In genomic region chr12:97142737-97143450, GRCh38 we compare ENCODE assay signal across 21 cellular contexts.
A peak's percentile ranks its signal among the peaks of the same experiment; 100 is the strongest.
DNase-seq lines count a peak whose midpoint lies in the region; ATAC-seq and TF ChIP-seq lines count a peak whose summit lies in the region.
"Had no signal": no experiment of that assay in that cellular context is flagged by ENCODE, and none has a peak within 500 bp of the region (broad histone marks: within the 10 kb centered on the region; RNA-seq: fewer than 3 reads in every experiment).

No MANE protein-coding gene starts in this region.

- H3K9ac ChIP-seq in H9 (ENCODE audit: extremely low read depth, insufficient read length, low read length), result peak overlapping the region; percentile 23
- H3K9ac ChIP-seq in neural cell (ENCODE audit: low read length), result no peak overlapping the region
- H3K9ac ChIP-seq: parathyroid adenoma had no signal

- H3K36me3 ChIP-seq in ectodermal cell (ENCODE audit: control insufficient read depth, insufficient read depth, low read length) (no peaks in the 10 kb centered on the region), neural cell (ENCODE audit: insufficient read depth, low read length) (no peaks in the 10 kb centered on the region), gastrocnemius medialis (no peaks in the 10 kb centered on the region)
- H3K36me3 ChIP-seq in CD8-positive, alpha-beta T cell (ENCODE audit: insufficient read depth, low read length), result no peaks in the 10 kb centered on the region
- H3K36me3 ChIP-seq: esophagus muscularis mucosa, upper lobe of right lung had no signal

- peaks cover 9 to 20% of the 10 kb centered on the region in 2 experiments for H3K4me1 Mint-ChIP-seq in H9
- H3K4me1 Mint-ChIP-seq in CD8-positive, alpha-beta T cell (ENCODE audit: low read depth), result no peaks in the 10 kb centered on the region
- H3K4me1 Mint-ChIP-seq: activated CD4-positive, alpha-beta T cell treated with anti-CD3 and anti-CD28 coated beads for 36 hours; activated naive CD8-positive, alpha-beta T cell treated with anti-CD3 and anti-CD28 coated beads, Interleukin-2, amount 10 ng/mL, durations not matched to agents 7 days and 5 days had no signal

- no peaks in the 10 kb centered on the region for H4K20me1 ChIP-seq in H9 (ENCODE audit: control insufficient read depth, insufficient read depth, insufficient read length)
- H4K20me1 ChIP-seq in neural cell (ENCODE audit: insufficient read depth), result no peaks in the 10 kb centered on the region

- no peak overlapping the region for H3K14ac ChIP-seq in H9 (ENCODE audit: insufficient read depth, low read length)

- H3K4ac ChIP-seq in H9 (ENCODE audit: low read depth, low read length), result no peak overlapping the region

- H3F3A ChIP-seq in neural cell (ENCODE audit: insufficient read depth, low read length, poor library complexity, severe bottlenecking), result no peaks in the 10 kb centered on the region

- no peak overlapping the region for H3K4me3 ChIP-seq in ectodermal cell (ENCODE audit: insufficient read depth, low read depth, low read length)
- H3K4me3 ChIP-seq in neural cell (ENCODE audit: low read length), result no peak overlapping the region
- no peak overlapping the region for H3K4me3 ChIP-seq in gastrocnemius medialis
- H3K4me3 ChIP-seq in CD8-positive, alpha-beta T cell (ENCODE audit: low read depth, low read length), result no peak overlapping the region
- H3K4me3 ChIP-seq: dorsolateral prefrontal cortex, esophagus muscularis mucosa, upper lobe of right lung had no signal

- H3K4me3 Mint-ChIP-seq in H9, result no peak overlapping the region
- H3K4me3 Mint-ChIP-seq in CD8-positive, alpha-beta T cell, result no peak overlapping the region
- H3K4me3 Mint-ChIP-seq: activated CD4-positive, alpha-beta T cell treated with anti-CD3 and anti-CD28 coated beads for 36 hours; activated naive CD8-positive, alpha-beta T cell treated with anti-CD3 and anti-CD28 coated beads, Interleukin-2, amount 10 ng/mL, durations not matched to agents 7 days and 5 days; stimulated activated naive CD8-positive, alpha-beta T cell treated with anti-CD3 and anti-CD28 coated beads, Interleukin-15, Interleukin-2, amounts not matched to agents 100 ng/mL and 50 ng/mL, for 24 hours had no signal

- H2AFZ ChIP-seq in H9 (ENCODE audit: low read length) (no peak overlapping the region), neural cell (ENCODE audit: low read depth, low read length) (no peak overlapping the region)
- H2AFZ ChIP-seq: parathyroid adenoma had no signal

- no peak for TF ChIP-seq RAD21 in neural cell (conservative IDR thresholded peaks at IDR 0.05)

- no peak overlapping the region for H2BK120ac ChIP-seq in H9 (ENCODE audit: low read depth, low read length, poor library complexity, severe bottlenecking)

- no peak overlapping the region for H2BK15ac ChIP-seq in H9 (ENCODE audit: low read depth, low read length)

- POLR2A ChIA-PET in CD8-positive, alpha-beta T cell (lab: Charles Lee), result no interaction called here

- WGBS in H9 (ENCODE audit: extremely low coverage, insufficient read length, low lambda C conversion rate), result 100% methylated on average over 2 of the region's 6 CpGs
- WGBS in ectodermal cell, 2 experiments, result 65 to 68% methylated on average over 6 of the region's 6 CpGs

- no peak overlapping the region for H4K8ac ChIP-seq in H9 (replicated peaks; ENCODE audit: insufficient read length, low read depth, low read length)

- H3K9me3 Mint-ChIP-seq in H9, result peaks cover 0 to 3% of the 10 kb centered on the region in 2 experiments; a peak in 1 of 5 replicates
- H3K9me3 Mint-ChIP-seq in CD8-positive, alpha-beta T cell, result no peaks in the 10 kb centered on the region
- H3K9me3 Mint-ChIP-seq: activated naive CD8-positive, alpha-beta T cell treated with anti-CD3 and anti-CD28 coated beads, Interleukin-2, amount 10 ng/mL, durations not matched to agents 7 days and 5 days; stimulated activated naive CD8-positive, alpha-beta T cell treated with anti-CD3 and anti-CD28 coated beads, Interleukin-15, Interleukin-2, amounts not matched to agents 100 ng/mL and 50 ng/mL, for 24 hours had no signal

- no peak overlapping the region for H2BK12ac ChIP-seq in H9 (ENCODE audit: insufficient read length, low read depth, low read length)

- peaks cover 0 to 4% (median 3%) of the 10 kb centered on the region in 3 experiments; a peak in 5 of 7 replicates for H3K36me3 Mint-ChIP-seq in H9 (ENCODE audit: insufficient read depth in 1 of 3, low read depth in 3 of 3)
- no peaks in the 10 kb centered on the region for H3K36me3 Mint-ChIP-seq in CD8-positive, alpha-beta T cell
- H3K36me3 Mint-ChIP-seq: activated naive CD8-positive, alpha-beta T cell treated with anti-CD3 and anti-CD28 coated beads, Interleukin-2, amount 10 ng/mL, durations not matched to agents 7 days and 5 days had no signal

- intact Hi-C loops in gastrocnemius medialis (cut with DNase I; ENCODE audit: low total_unique reads), result no loop called here
- intact Hi-C loops in CD8-positive, alpha-beta T cell (cut with DNase I, micrococcal nuclease), result no loop called here

- no peak overlapping the region for H2AK5ac ChIP-seq in H9 (ENCODE audit: insufficient read length, low read length)

- no peak for ATAC-seq in GM21360 (IDR thresholded peaks at IDR 0.05; ENCODE audit: unreplicated experiment)
- no peak for ATAC-seq in gastrocnemius medialis
- ATAC-seq in CD8-positive, alpha-beta T cell, result no peak
- ATAC-seq: activated CD4-positive, alpha-beta T cell treated with anti-CD3 and anti-CD28 coated beads for 36 hours; Panc1; upper lobe of right lung had no signal

- no peak overlapping the region for H3K56ac ChIP-seq in H9 (ENCODE audit: insufficient read length, low read depth, low read length)

- TF ChIP-seq POLR2A in gastrocnemius medialis (IDR thresholded peaks at IDR 0.05), result no peak

- TF ChIP-seq EP300 in neural cell (conservative IDR thresholded peaks at IDR 0.05; ENCODE audit: poor library complexity, severe bottlenecking), result no peak

- no peak overlapping the region for H3T11ph ChIP-seq in H9 (ENCODE audit: low read length)

- H3K27ac Mint-ChIP-seq in H9, result peak overlapping the region in 2 of 3 experiments; percentile 49 to 81; a peak in 3 of 7 replicates
- no peak overlapping the region for H3K27ac Mint-ChIP-seq in CD8-positive, alpha-beta T cell
- H3K27ac Mint-ChIP-seq: activated CD4-positive, alpha-beta T cell treated with anti-CD3 and anti-CD28 coated beads for 36 hours; activated naive CD8-positive, alpha-beta T cell treated with anti-CD3 and anti-CD28 coated beads, Interleukin-2, amount 10 ng/mL, durations not matched to agents 7 days and 5 days; stimulated activated naive CD8-positive, alpha-beta T cell treated with anti-CD3 and anti-CD28 coated beads, Interleukin-15, Interleukin-2, amounts not matched to agents 100 ng/mL and 50 ng/mL, for 24 hours had no signal

- CTCF ChIA-PET in CD8-positive, alpha-beta T cell (lab: Charles Lee), result no interaction called here

- no peaks in the 10 kb centered on the region; the same call in 1 of the 2 replicates for H3K27me3 Mint-ChIP-seq in H9 (ENCODE audit: low read depth)
- H3K27me3 Mint-ChIP-seq in CD8-positive, alpha-beta T cell (ENCODE audit: low read depth), result peaks cover 13% of the 10 kb centered on the region

- H3K79me1 ChIP-seq in H9 (ENCODE audit: insufficient read depth, low read depth, low read length, poor library complexity, severe bottlenecking), result no peaks in the 10 kb centered on the region

- no peak overlapping the region for H3K23ac ChIP-seq in H9 (ENCODE audit: insufficient read length, low read depth, low read length)

- TF ChIP-seq CTCF in H9 (conservative IDR thresholded peaks at IDR 0.05) (no peak), neural cell (IDR thresholded peaks at IDR 0.05; ENCODE audit: poor library complexity, severe bottlenecking) (no peak), gastrocnemius medialis (IDR thresholded peaks at IDR 0.05 in 4 of 5, conservative IDR thresholded peaks at IDR 0.05 in 1 of 5) (no peak)
- no peak for TF ChIP-seq CTCF in CD8-positive, alpha-beta T cell (IDR thresholded peaks at IDR 0.05)

- H3K9me2 ChIP-seq in neural cell (ENCODE audit: insufficient read depth, low read length), result no peaks in the 10 kb centered on the region

- H3K18ac ChIP-seq in H9 (ENCODE audit: insufficient read length, low read depth, low read length), result no peak overlapping the region

- in situ Hi-C loops in gastrocnemius medialis (cut with MboI; ENCODE audit: low sequenced_read_pairs in 4 of 4), result no loop called here

- no peaks in the 10 kb centered on the region for H3K9me3 ChIP-seq in H9 (ENCODE audit: control insufficient read depth, low read depth, low read length)
- no peaks in the 10 kb centered on the region for H3K9me3 ChIP-seq in ectodermal cell (ENCODE audit: control insufficient read depth, low read length)
- H3K9me3 ChIP-seq in neural cell (ENCODE audit: low read length), result no peaks in the 10 kb centered on the region
- H3K9me3 ChIP-seq in gastrocnemius medialis, result no peaks in the 10 kb centered on the region
- no peaks in the 10 kb centered on the region for H3K9me3 ChIP-seq in CD8-positive, alpha-beta T cell (ENCODE audit: low read length)
- H3K9me3 ChIP-seq: esophagus muscularis mucosa, upper lobe of right lung had no signal

- no peak overlapping the region for H2BK20ac ChIP-seq in H9 (ENCODE audit: low read depth, low read length, poor library complexity, severe bottlenecking)

- H4K91ac ChIP-seq in H9 (ENCODE audit: insufficient read length, low read depth, low read length), result no peak overlapping the region

- H3K27ac ChIP-seq in H9 (ENCODE audit: insufficient read length, low read depth, low read length), result no peak overlapping the region
- H3K27ac ChIP-seq in ectodermal cell (ENCODE audit: insufficient read depth, low read depth, low read length, poor library complexity, severe bottlenecking), result peak overlapping the region; percentile 64
- peak overlapping the region; percentile 3 for H3K27ac ChIP-seq in neural cell (ENCODE audit: low read length)
- no peak overlapping the region for H3K27ac ChIP-seq in gastrocnemius medialis
- no peak overlapping the region for H3K27ac ChIP-seq in CD8-positive, alpha-beta T cell (ENCODE audit: low read depth, low read length)
- H3K27ac ChIP-seq: dorsolateral prefrontal cortex, esophagus muscularis mucosa, parathyroid adenoma, upper lobe of right lung had no signal

- H3K4me2 ChIP-seq in H9 (ENCODE audit: insufficient read depth, insufficient read length, low read length), result no peak overlapping the region
- no peak overlapping the region for H3K4me2 ChIP-seq in neural cell (ENCODE audit: low read length)

- H3K27me3 ChIP-seq in H9 (ENCODE audit: insufficient read depth, low read length) (no peaks in the 10 kb centered on the region), ectodermal cell (ENCODE audit: control insufficient read depth, insufficient read depth, low read length, poor library complexity, severe bottlenecking) (no peaks in the 10 kb centered on the region), neural cell (ENCODE audit: insufficient read depth, low read depth, low read length) (no peaks in the 10 kb centered on the region), gastrocnemius medialis (no peaks in the 10 kb centered on the region)
- no peaks in the 10 kb centered on the region for H3K27me3 ChIP-seq in CD8-positive, alpha-beta T cell (ENCODE audit: insufficient read depth, low read length)
- H3K27me3 ChIP-seq: esophagus muscularis mucosa, upper lobe of right lung had no signal

- no peak overlapping the region for H2BK5ac ChIP-seq in H9 (ENCODE audit: insufficient read length, low read length)

- H3K4me1 ChIP-seq in H9 (ENCODE audit: insufficient read depth, low read length), result no peaks in the 10 kb centered on the region; the same call in 1 of the 2 replicates
- H3K4me1 ChIP-seq in ectodermal cell (ENCODE audit: control insufficient read depth, insufficient read depth, low read length), result peaks cover 25% of the 10 kb centered on the region
- H3K4me1 ChIP-seq in gastrocnemius medialis, result no peaks in the 10 kb centered on the region
- H3K4me1 ChIP-seq in CD8-positive, alpha-beta T cell (ENCODE audit: insufficient read depth, low read length), result no peaks in the 10 kb centered on the region
- H3K4me1 ChIP-seq: parathyroid adenoma, upper lobe of right lung had no signal

- no peak overlapping the region for H4K5ac ChIP-seq in H9 (ENCODE audit: insufficient read length, low read depth, low read length)

- DNase-seq in H9, result no peak
- DNase-seq in NCI-H446 (lab: John Stamatoyannopoulos, UW), result peak; percentile 61 to 62
- DNase-seq in gastrocnemius medialis, result no peak
- no peak for DNase-seq in CD8-positive, alpha-beta T cell
- DNase-seq in activated CD4-positive, alpha-beta T cell treated with anti-CD3 and anti-CD28 coated beads for 1 hour, result no peak
- DNase-seq: activated CD4-positive, alpha-beta T cell treated with anti-CD3 and anti-CD28 coated beads for 36 hours; activated naive CD8-positive, alpha-beta T cell treated with anti-CD3 and anti-CD28 coated beads, Interleukin-2, amount 10 ng/mL, durations not matched to agents 7 days and 5 days; EL; KG1; MV-4-11; NCI-H774; stimulated activated CD4-positive, alpha-beta T cell treated with anti-CD3 and anti-CD28 coated beads, Interleukin-2, amount 100 ng/mL, for 24 hours; upper lobe of right lung had no signal

- H3K79me2 ChIP-seq in H9 (ENCODE audit: insufficient read depth, low read length), result no peaks in the 10 kb centered on the region
- H3K79me2 ChIP-seq in neural cell (replicated peaks; ENCODE audit: insufficient read depth, low read length), result no peaks in the 10 kb centered on the region
- H3K79me2 ChIP-seq: parathyroid adenoma had no signal

- H3K23me2 ChIP-seq in H9 (ENCODE audit: insufficient read length, low read depth, low read length, poor library complexity, severe bottlenecking), result no peaks in the 10 kb centered on the region

Comparison
In these comparisons a context has a peak if more than half of its experiments do, and no peak if none do; other contexts are left out.
1. DNase-seq: peak in NCI-H446 (2 of 2); none in H9 (single experiment), gastrocnemius medialis (0 of 2), CD8-positive, alpha-beta T cell (0 of 7) and activated CD4-positive, alpha-beta T cell treated with anti-CD3 and anti-CD28 coated beads for 1 hour (single experiment).
2. H3K27ac ChIP-seq: peak in ectodermal cell (single experiment) and neural cell (single experiment); none in H9 (single experiment), gastrocnemius medialis (0 of 4) and CD8-positive, alpha-beta T cell (single experiment).